ENCODE assay signal across 8 cellular contexts in genomic region chr7:42691030-42691639, GRCh38.
A peak's percentile ranks its signal among the peaks of the same experiment; 100 is the strongest.
DNase-seq lines count a peak whose midpoint lies in the region; ATAC-seq, FAIRE-seq and TF ChIP-seq lines count a peak whose summit lies in the region.

No MANE protein-coding gene starts in this region.

- POLR2A ChIA-PET in HepG2 (lab: Yijun Ruan, JAX) = no interaction called here
- POLR2A ChIA-PET in activated CD4-positive, alpha-beta memory T cell treated with anti-CD3 and anti-CD28 coated beads for 36 hours (lab: Charles Lee) = no interaction called here

- H3K4me3 Mint-ChIP-seq in activated CD4-positive, alpha-beta memory T cell treated with anti-CD3 and anti-CD28 coated beads for 36 hours = no peak overlapping the region

- H3K4me1 ChIP-seq in HepG2 (ENCODE audit: insufficient read depth, low read length) = no peaks in the 10 kb centered on the region

- ATAC-seq in HepG2 = peak; percentile 92
- no peak for ATAC-seq in GM18868 (IDR thresholded peaks at IDR 0.05; ENCODE audit: unreplicated experiment)
- no peak for ATAC-seq in GM19324 (IDR thresholded peaks at IDR 0.05; ENCODE audit: low FRiP score, unreplicated experiment)
- ATAC-seq in HG02938 (IDR thresholded peaks at IDR 0.05; ENCODE audit: unreplicated experiment) = no peak

- H3K4me3 ChIP-seq in brain microvascular endothelial cell (ENCODE audit: low read depth, low read length) (no peak overlapping the region), HepG2 (replicated peaks in 1 of 3; ENCODE audit: insufficient read depth in 1 of 3, low read depth in 2 of 3, low read length in 3 of 3) (no peak overlapping the region)

- WGBS in HepG2 (ENCODE audit: low lambda C conversion rate) = 13% methylated on average over 7 of the region's 8 CpGs

- DNase-seq in DMS53 (lab: John Stamatoyannopoulos, UW) (peak; percentile 84), KBM-7 (peak; percentile 42), brain microvascular endothelial cell (peak; percentile 55), HepG2 (ENCODE audit: low spot score) (peak; percentile 16)
- no peak for DNase-seq in activated CD4-positive, alpha-beta memory T cell treated with anti-CD3 and anti-CD28 coated beads for 36 hours

- H3K4me2 ChIP-seq in HepG2 (ENCODE audit: low read depth, low read length) = no peak overlapping the region

- no peaks in the 10 kb centered on the region for H3K9me3 Mint-ChIP-seq in activated CD4-positive, alpha-beta memory T cell treated with anti-CD3 and anti-CD28 coated beads for 36 hours

- H3K36me3 ChIP-seq in brain microvascular endothelial cell (replicated peaks) = no peaks in the 10 kb centered on the region
- no peaks in the 10 kb centered on the region for H3K36me3 ChIP-seq in HepG2 (replicated peaks in 1 of 2; ENCODE audit: control insufficient read depth in 1 of 2, insufficient read depth in 2 of 2, low read length in 2 of 2)

- H3K9ac ChIP-seq in HepG2 (ENCODE audit: insufficient read depth, low read depth, low read length) = no peak overlapping the region

- H3K27me3 ChIP-seq in brain microvascular endothelial cell (replicated peaks) = no peaks in the 10 kb centered on the region
- no peaks in the 10 kb centered on the region for H3K27me3 ChIP-seq in HepG2 (ENCODE audit: control insufficient read depth in 1 of 2, insufficient read depth in 2 of 2, low read length in 2 of 2)

- no peak overlapping the region for H3K27ac Mint-ChIP-seq in activated CD4-positive, alpha-beta memory T cell treated with anti-CD3 and anti-CD28 coated beads for 36 hours

- no peaks in the 10 kb centered on the region for H3K79me2 ChIP-seq in HepG2 (ENCODE audit: insufficient read depth, low read length)

- no peak for TF ChIP-seq RAD21 in HepG2 (CRISPR knock-in tag; IDR thresholded peaks at IDR 0.05)

- TF ChIP-seq POLR2A in HepG2 (IDR thresholded peaks at IDR 0.05; ENCODE audit: insufficient read depth in 1 of 2, low read depth in 2 of 2, low read length in 2 of 2) = no peak

- TF ChIP-seq EP300 in HepG2 (IDR thresholded peaks at IDR 0.05; ENCODE audit: low read depth in 2 of 2, low read length in 2 of 2) (no peak), HepG2 (CRISPR knock-in tag; IDR thresholded peaks at IDR 0.05; ENCODE audit: borderline replicate concordance) (no peak)

- H3K27me3 Mint-ChIP-seq in activated CD4-positive, alpha-beta memory T cell treated with anti-CD3 and anti-CD28 coated beads for 36 hours = no peaks in the 10 kb centered on the region

- CTCF ChIA-PET in HepG2 (lab: Yijun Ruan, JAX; ENCODE audit: low intra/inter-chr PET ratio, low total read pairs) = interaction anchor here (1.1 to 1.7 kb wide), 2 partner anchors 748 to 751 kb away, joined by 4 read pairs; no protein-coding TSS in a partner anchor
- CTCF ChIA-PET in activated CD4-positive, alpha-beta memory T cell treated with anti-CD3 and anti-CD28 coated beads for 36 hours (lab: Charles Lee) = interaction anchor here (0.6 kb wide), 1 partner anchor 1794 kb away, joined by 3 read pairs; no protein-coding TSS in a partner anchor

- in situ Hi-C loops in KBM-7 (cut with MboI; ENCODE audit: low pct_unique_long_range_greater_than_20kb, low sequenced_read_pairs) = no loop called here
- in situ Hi-C loops in brain microvascular endothelial cell (cut with HindIII; ENCODE audit: low pct_ligation_motif_present, low sequenced_read_pairs) = loop anchor here (25.0 kb wide), 1 partner anchor 704 kb away; no protein-coding TSS in a partner anchor
- in situ Hi-C loops in HepG2 (cut with HindIII; ENCODE audit: extremely low pct_ligation_motif_present, low pct_unique_long_range_greater_than_20kb) = loop anchor here (10.0 kb wide), 1 partner anchor 746 kb away; no protein-coding TSS in a partner anchor

- no peaks in the 10 kb centered on the region for H3K4me1 Mint-ChIP-seq in activated CD4-positive, alpha-beta memory T cell treated with anti-CD3 and anti-CD28 coated beads for 36 hours (ENCODE audit: low read depth)

- BruUV-seq in HepG2 (replicated peaks; lab: Mats Ljungman, UMichigan) = no TSS peak

- FAIRE-seq in HepG2 (lab: Jason Lieb, UNC) = peak; percentile 44

- TF ChIP-seq CTCF in brain microvascular endothelial cell (IDR thresholded peaks at IDR 0.05; ENCODE audit: low read depth, low read length, missing control alignments) (peak; percentile 80), HepG2 (CRISPR knock-in tag; IDR thresholded peaks at IDR 0.05) (peak; percentile 65)

- no peaks in the 10 kb centered on the region for H4K20me1 ChIP-seq in HepG2 (ENCODE audit: insufficient read depth, low read length)

- H2AFZ ChIP-seq in HepG2 (ENCODE audit: low read length) = no peak overlapping the region

- no peaks in the 10 kb centered on the region for H3K9me3 ChIP-seq in HepG2 (ENCODE audit: low read length)

- intact Hi-C loops in HepG2 (cut with micrococcal nuclease; ENCODE audit: unreplicated experiment) = loop anchor here (1.0 to 2.0 kb wide), 2 partner anchors 712 to 748 kb away; no protein-coding TSS in a partner anchor
- intact Hi-C loops in activated CD4-positive, alpha-beta memory T cell treated with anti-CD3 and anti-CD28 coated beads for 36 hours (cut with micrococcal nuclease) = no loop called here

- no peak overlapping the region for H3K27ac ChIP-seq in brain microvascular endothelial cell
- no peak overlapping the region for H3K27ac ChIP-seq in HepG2 (ENCODE audit: extremely low read length, insufficient read depth, low read length)

- no peaks in the 10 kb centered on the region for H3K36me3 Mint-ChIP-seq in activated CD4-positive, alpha-beta memory T cell treated with anti-CD3 and anti-CD28 coated beads for 36 hours

TF ChIP-seq in HepG2, 621 proteins besides CTCF, POLR2A, EP300 and RAD21:
- TF ChIP-seq DZIP1 (CRISPR knock-in tag; IDR thresholded peaks at IDR 0.05) (no peak), ZNF839 (CRISPR knock-in tag; IDR thresholded peaks at IDR 0.05; ENCODE audit: borderline replicate concordance) (no peak), NFAT5 (CRISPR knock-in tag; IDR thresholded peaks at IDR 0.05) (no peak), STAG1 (CRISPR knock-in tag; IDR thresholded peaks at IDR 0.05) (peak; percentile 73), SMC3 (IDR thresholded peaks at IDR 0.05; ENCODE audit: low read length) (peak; percentile 22; the same call in 1 of the 2 replicates), RBFOX2 (IDR thresholded peaks at IDR 0.05; ENCODE audit: low read depth, low read length) (no peak)
